ENCODE assay signal across 19 cellular contexts in the genomic region with DNA sequence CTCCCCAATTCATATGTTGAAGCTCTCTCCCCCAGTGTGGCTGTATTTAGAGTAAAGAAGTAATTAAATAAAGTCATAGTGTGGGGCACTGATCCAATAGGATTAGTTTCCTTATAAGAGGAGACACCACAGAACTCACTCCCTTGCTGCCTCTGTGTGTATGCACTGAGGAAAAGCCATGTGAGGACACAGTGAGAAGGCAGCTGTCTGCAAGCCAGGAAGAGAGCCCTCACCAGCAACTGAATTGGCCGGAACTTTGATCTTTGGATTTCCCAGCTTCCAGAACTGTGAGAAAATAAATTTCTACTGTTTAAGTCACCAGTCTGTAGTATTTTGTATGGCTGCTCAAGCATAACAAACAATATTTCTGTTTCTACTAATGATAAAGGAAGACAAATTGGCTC.
A peak's percentile ranks its signal among the peaks of the same experiment; 100 is the strongest.
DNase-seq lines count a peak whose midpoint lies in the region; ATAC-seq and TF ChIP-seq lines count a peak whose summit lies in the region.
"Had no signal": no experiment of that assay in that cellular context is flagged by ENCODE, and none has a peak within 500 bp of the region (broad histone marks: within the 10 kb centered on the region; RNA-seq: fewer than 3 reads in every experiment).

No MANE protein-coding gene starts in this region.

- H3K9me3 ChIP-seq in MG63 = peaks cover 10% of the 10 kb centered on the region
- no peaks in the 10 kb centered on the region for H3K9me3 ChIP-seq in mammary epithelial cell (replicated peaks; ENCODE audit: insufficient read depth, low read length)
- no peaks in the 10 kb centered on the region for H3K9me3 ChIP-seq in GM23248 (ENCODE audit: low read depth)
- H3K9me3 ChIP-seq: right lobe of liver had no signal

- no peaks in the 10 kb centered on the region for H3K36me3 Mint-ChIP-seq in CD14-positive monocyte
- H3K36me3 Mint-ChIP-seq: activated CD4-positive, alpha-beta memory T cell treated with anti-CD3 and anti-CD28 coated beads for 36 hours; activated naive CD8-positive, alpha-beta T cell; CD8-positive, alpha-beta T cell; memory B cell; neural progenitor cell had no signal

- H3K27ac ChIP-seq in mammary epithelial cell (ENCODE audit: insufficient read depth, low read depth, low read length) (peak overlapping the region; percentile 7), GM23248 (no peak overlapping the region)
- H3K27ac ChIP-seq: cardiac muscle cell, neural progenitor cell, right lobe of liver had no signal

- H3F3A ChIP-seq in GM23248 (ENCODE audit: insufficient read depth) = peaks cover 18% of the 10 kb centered on the region

- in situ Hi-C loops in Caki2 (cut with HindIII; ENCODE audit: low pct_unique_long_range_greater_than_20kb, low sequenced_read_pairs) = no loop called here
- in situ Hi-C loops in mammary epithelial cell (cut with MboI; ENCODE audit: low sequenced_read_pairs in 2 of 2) = no loop called here
- in situ Hi-C loops in GM23248 (cut with MboI) = no loop called here

- no peaks in the 10 kb centered on the region for H3K9me2 ChIP-seq in GM23248 (ENCODE audit: insufficient read depth)

- H3K9ac ChIP-seq in mammary epithelial cell (ENCODE audit: insufficient read depth, low read length) = no peak overlapping the region
- H3K9ac ChIP-seq in GM23248 = no peak overlapping the region
- H3K9ac ChIP-seq: neural progenitor cell had no signal

- ATAC-seq in omental fat pad (ENCODE audit: low FRiP score) (no peak), HG02763 (IDR thresholded peaks at IDR 0.05; ENCODE audit: unreplicated experiment) (no peak)
- ATAC-seq: CD8-positive, alpha-beta T cell; right lobe of liver had no signal

- DNase-seq in Caki2 (ENCODE audit: low read depth) (peak; percentile 90), MG63 (peak; percentile 65), mammary epithelial cell (peak; percentile 13), iris pigment epithelial cell (ENCODE audit: low read depth) (peak; percentile 54), omental fat pad (ENCODE audit: low spot score) (no peak), CD14-positive monocyte (ENCODE audit: low spot score) (no peak), GM23248 (no peak)
- DNase-seq: ACHN; activated CD4-positive, alpha-beta memory T cell treated with anti-CD3 and anti-CD28 coated beads for 36 hours; activated T-cell treated with anti-CD3 and anti-CD28 coated beads, Interleukin-2, amount 50 U/mL, for 24 hours; CD8-positive, alpha-beta T cell; effector CD4-positive, alpha-beta T cell; NCI-H1436; right lobe of liver had no signal

- BruUV-seq in mammary epithelial cell (replicated peaks; lab: Mats Ljungman, UMichigan) = no TSS peak

- intact Hi-C loops in mammary epithelial cell (cut with micrococcal nuclease) = no loop called here
- intact Hi-C loops in CD14-positive monocyte (cut with micrococcal nuclease) = no loop called here

- H3K79me2 ChIP-seq in mammary epithelial cell (ENCODE audit: insufficient read depth, low read length) (no peaks in the 10 kb centered on the region), GM23248 (ENCODE audit: insufficient read depth) (no peaks in the 10 kb centered on the region)

- H3K4me3 Mint-ChIP-seq in CD14-positive monocyte = no peak overlapping the region
- H3K4me3 Mint-ChIP-seq: activated CD4-positive, alpha-beta memory T cell treated with anti-CD3 and anti-CD28 coated beads for 36 hours; activated naive CD8-positive, alpha-beta T cell; activated T-cell treated with anti-CD3 and anti-CD28 coated beads, Interleukin-2, amount 50 U/mL, for 24 hours; CD8-positive, alpha-beta T cell; memory B cell; neural progenitor cell had no signal

- 88% methylated on average over 1 of the region's 1 CpG for WGBS in mammary epithelial cell (ENCODE audit: low coverage, missing lambda C conversion rate)
- 89 to 96% methylated on average over 1 of the region's 1 CpG for WGBS in GM23248 (ENCODE audit: low coverage in 1 of 2, low lambda C conversion rate in 2 of 2, missing lambda C conversion rate in 2 of 2), 2 experiments

- H4K20me1 ChIP-seq in mammary epithelial cell (ENCODE audit: insufficient read depth, low read length) = no peaks in the 10 kb centered on the region
- no peaks in the 10 kb centered on the region for H4K20me1 ChIP-seq in GM23248 (ENCODE audit: insufficient read depth)

- CTCF ChIA-PET in mammary epithelial cell (lab: Charles Lee; ENCODE audit: low non-redundant PET) = no interaction called here

- H3K4me3 ChIP-seq in MG63 (no peak overlapping the region), mammary epithelial cell (replicated peaks in 1 of 3; ENCODE audit: insufficient read depth in 1 of 3, low read depth in 2 of 3, low read length in 3 of 3) (no peak overlapping the region), GM23248 (no peak overlapping the region)
- H3K4me3 ChIP-seq: cardiac muscle cell, neural progenitor cell, right lobe of liver had no signal

- H2AFZ ChIP-seq in mammary epithelial cell (ENCODE audit: low read depth, low read length) (peak overlapping the region; percentile 40), GM23248 (no peak overlapping the region)
- H2AFZ ChIP-seq: neural progenitor cell had no signal

- H3K36me3 ChIP-seq in MG63 (no peaks in the 10 kb centered on the region), mammary epithelial cell (ENCODE audit: insufficient read depth, low read length) (no peaks in the 10 kb centered on the region), GM23248 (ENCODE audit: low read depth) (no peaks in the 10 kb centered on the region)
- H3K36me3 ChIP-seq: cardiac muscle cell, neural progenitor cell, right lobe of liver had no signal

- dilution Hi-C loops in mammary epithelial cell (cut with HindIII; ENCODE audit: low sequenced_read_pairs) = no loop called here

- H3K4me2 ChIP-seq in mammary epithelial cell (ENCODE audit: insufficient read depth, low read depth, low read length) (no peak overlapping the region), GM23248 (ENCODE audit: unreplicated experiment) (no peak overlapping the region)
- H3K4me2 ChIP-seq: neural progenitor cell had no signal

- no peak overlapping the region for H3K27ac Mint-ChIP-seq in CD14-positive monocyte
- H3K27ac Mint-ChIP-seq: activated CD4-positive, alpha-beta memory T cell treated with anti-CD3 and anti-CD28 coated beads for 36 hours; activated naive CD8-positive, alpha-beta T cell; activated T-cell treated with anti-CD3 and anti-CD28 coated beads, Interleukin-2, amount 50 U/mL, for 24 hours; CD8-positive, alpha-beta T cell; memory B cell; neural progenitor cell had no signal

- no peaks in the 10 kb centered on the region for H3K27me3 Mint-ChIP-seq in CD14-positive monocyte (ENCODE audit: low read depth in 3 of 3)
- H3K27me3 Mint-ChIP-seq: activated CD4-positive, alpha-beta memory T cell treated with anti-CD3 and anti-CD28 coated beads for 36 hours; activated naive CD8-positive, alpha-beta T cell; activated T-cell treated with anti-CD3 and anti-CD28 coated beads, Interleukin-2, amount 50 U/mL, for 24 hours; memory B cell had no signal

- TF ChIP-seq CTCF in mammary epithelial cell (conservative IDR thresholded peaks at IDR 0.05 in 1 of 2, IDR thresholded peaks at IDR 0.05 in 1 of 2; ENCODE audit: extremely low read depth in 1 of 2, insufficient read depth in 1 of 2, low read depth in 1 of 2, low read length in 2 of 2) (no peak), omental fat pad (IDR thresholded peaks at IDR 0.05) (no peak), CD14-positive monocyte (IDR thresholded peaks at IDR 0.05) (no peak)

- H3K4me1 ChIP-seq in mammary epithelial cell (ENCODE audit: insufficient read depth, low read length) = peaks cover 51% of the 10 kb centered on the region
- H3K4me1 ChIP-seq in GM23248 (ENCODE audit: insufficient read depth) = peaks cover 40% of the 10 kb centered on the region
- H3K4me1 ChIP-seq: neural progenitor cell, right lobe of liver had no signal

- peaks cover 3 to 15% (median 8%) of the 10 kb centered on the region in 7 donors for H3K9me3 Mint-ChIP-seq in CD14-positive monocyte
- H3K9me3 Mint-ChIP-seq: activated CD4-positive, alpha-beta memory T cell treated with anti-CD3 and anti-CD28 coated beads for 36 hours; memory B cell had no signal

- no peaks in the 10 kb centered on the region for H3K4me1 Mint-ChIP-seq in CD14-positive monocyte
- H3K4me1 Mint-ChIP-seq: memory B cell, neural progenitor cell had no signal

- no peaks in the 10 kb centered on the region for H3K27me3 ChIP-seq in MG63
- H3K27me3 ChIP-seq in mammary epithelial cell (ENCODE audit: insufficient read depth, low read length) = no peaks in the 10 kb centered on the region
- no peaks in the 10 kb centered on the region for H3K27me3 ChIP-seq in GM23248 (replicated peaks; ENCODE audit: insufficient read depth)
- H3K27me3 ChIP-seq: cardiac muscle cell, neural progenitor cell, right lobe of liver had no signal

Comparison
In these comparisons a context has a peak if more than half of its experiments do, and no peak if none do; other contexts are left out.
1. DNase-seq: peak in Caki2 (single experiment), MG63 (single experiment), mammary epithelial cell (single experiment) and iris pigment epithelial cell (single experiment); none in omental fat pad (single experiment), CD14-positive monocyte (single experiment) and GM23248 (single experiment).